In genomic region chr2:180000434-180000833, GRCh38 we compare ENCODE assay signal across 20 cellular contexts. TPM values are rescaled to one million over a fixed set of nuclear protein-coding genes. Genes with fewer than 3 reads are reported as not detected.
DNase-seq lines count a peak whose midpoint lies in the region; ATAC-seq, FAIRE-seq and TF ChIP-seq lines count a peak whose summit lies in the region.
"Had no signal": no experiment of that assay in that cellular context is flagged by ENCODE, and none has a peak within 500 bp of the region (broad histone marks: within the 10 kb centered on the region; RNA-seq: fewer than 3 reads in every experiment).

No MANE protein-coding gene starts in this region.

- no peak overlapping the region for H3K27ac ChIP-seq in astrocyte (ENCODE audit: low read depth, low read length)
- no peak overlapping the region for H3K27ac ChIP-seq in Peyer's patch
- H3K27ac ChIP-seq in WERI-Rb-1: no peak overlapping the region

- H3K27ac Mint-ChIP-seq in astrocyte (ENCODE audit: unreplicated experiment): no peak overlapping the region
- H3K27ac Mint-ChIP-seq: activated CD4-positive, alpha-beta T cell treated with anti-CD3 and anti-CD28 coated beads, Interleukin-2, amount 10 ng/mL, durations not matched to agents 7 days and 5 days; activated T-helper 1 cell treated with anti-CD3 and anti-CD28 coated beads, Interleukin-12 subunit alpha, Interleukin-12 subunit beta, Interleukin-2, Interleukin-4 antibody, amounts not matched to agents 30 ng/mL and 10 ng/mL and 1 ng/mL, durations not matched to agents 14 hours and 24 hours and 36 hours had no signal

- no peaks in the 10 kb centered on the region for H3K36me3 Mint-ChIP-seq in astrocyte (ENCODE audit: low read depth, unreplicated experiment)

- no peaks in the 10 kb centered on the region for H3K27me3 Mint-ChIP-seq in astrocyte (ENCODE audit: low read depth, unreplicated experiment)
- H3K27me3 Mint-ChIP-seq: activated CD4-positive, alpha-beta T cell treated with anti-CD3 and anti-CD28 coated beads, Interleukin-2, amount 10 ng/mL, durations not matched to agents 7 days and 5 days; CD4-positive, alpha-beta memory T cell; T-helper 17 cell had no signal

- ATAC-seq in activated CD4-positive, CD25-positive, alpha-beta regulatory T cell treated with anti-CD3 and anti-CD28 coated beads, Interleukin-2, amount 50 U/mL, for 24 hours: peak; percentile 83 to 91
- peak; percentile 45 for ATAC-seq in HG03342 (IDR thresholded peaks at IDR 0.05; ENCODE audit: unreplicated experiment)
- ATAC-seq: T-helper 17 cell had no signal

- H3K4me1 Mint-ChIP-seq in astrocyte (ENCODE audit: low read depth, unreplicated experiment): peaks cover 7% of the 10 kb centered on the region

- peaks cover 53% of the 10 kb centered on the region for H4K20me1 ChIP-seq in astrocyte (ENCODE audit: insufficient read depth, low read length)

- H3K4me1 ChIP-seq in astrocyte (ENCODE audit: insufficient read depth, low read length): no peaks in the 10 kb centered on the region
- peaks cover 0 to 14% (median 2%) of the 10 kb centered on the region in 4 donors for H3K4me1 ChIP-seq in Peyer's patch

- H3K9me3 Mint-ChIP-seq in astrocyte (ENCODE audit: unreplicated experiment): no peaks in the 10 kb centered on the region
- H3K9me3 Mint-ChIP-seq: activated CD4-positive, alpha-beta T cell treated with anti-CD3 and anti-CD28 coated beads, Interleukin-2, amount 10 ng/mL, durations not matched to agents 7 days and 5 days; activated T-helper 1 cell treated with anti-CD3 and anti-CD28 coated beads, Interleukin-12 subunit alpha, Interleukin-12 subunit beta, Interleukin-2, Interleukin-4 antibody, amounts not matched to agents 30 ng/mL and 10 ng/mL and 1 ng/mL, durations not matched to agents 14 hours and 24 hours and 36 hours; CD4-positive, alpha-beta memory T cell had no signal

- no peak overlapping the region for H2AFZ ChIP-seq in astrocyte (ENCODE audit: low read depth, low read length)

- peaks cover 83% of the 10 kb centered on the region for H3K79me2 ChIP-seq in astrocyte (ENCODE audit: insufficient read depth, low read length)

- H3K36me3 ChIP-seq in astrocyte (ENCODE audit: insufficient read depth, low read length) (no peaks in the 10 kb centered on the region), Peyer's patch (no peaks in the 10 kb centered on the region), WERI-Rb-1 (peaks cover 5% of the 10 kb centered on the region)

- H3K9me3 ChIP-seq in astrocyte (ENCODE audit: insufficient read depth, low read depth, low read length) (no peaks in the 10 kb centered on the region), Peyer's patch (no peaks in the 10 kb centered on the region), WERI-Rb-1 (ENCODE audit: severe bottlenecking) (no peaks in the 10 kb centered on the region)

- H3K4me3 ChIP-seq in astrocyte (ENCODE audit: insufficient read depth, low read depth, low read length): no peak overlapping the region
- no peak overlapping the region for H3K4me3 ChIP-seq in Peyer's patch
- H3K4me3 ChIP-seq in WERI-Rb-1 (ENCODE audit: low read depth, low read length): no peak overlapping the region
- H3K4me3 ChIP-seq: smooth muscle cell had no signal

- H3K9ac ChIP-seq in astrocyte (ENCODE audit: low read length): no peak overlapping the region

- TF ChIP-seq POLR2A in Peyer's patch (IDR thresholded peaks at IDR 0.05): no peak

- no peak overlapping the region for H3K4me2 ChIP-seq in astrocyte (ENCODE audit: low read length)
- H3K4me2 ChIP-seq: smooth muscle cell had no signal

- no peak overlapping the region for H3K4me3 Mint-ChIP-seq in astrocyte (ENCODE audit: unreplicated experiment)
- H3K4me3 Mint-ChIP-seq: activated CD4-positive, alpha-beta T cell treated with anti-CD3 and anti-CD28 coated beads, Interleukin-2, amount 10 ng/mL, durations not matched to agents 7 days and 5 days; activated T-helper 1 cell treated with anti-CD3 and anti-CD28 coated beads, Interleukin-12 subunit alpha, Interleukin-12 subunit beta, Interleukin-2, Interleukin-4 antibody, amounts not matched to agents 30 ng/mL and 10 ng/mL and 1 ng/mL, durations not matched to agents 14 hours and 24 hours and 36 hours; CD4-positive, alpha-beta memory T cell; T-helper 17 cell had no signal

- DNase-seq in activated CD4-positive, CD25-positive, alpha-beta regulatory T cell treated with anti-CD3 and anti-CD28 coated beads, Interleukin-2, amount 50 U/mL, for 72 hours: no peak
- peak; percentile 25 for DNase-seq in astrocyte (ENCODE audit: low read depth)
- peak; percentile 22 for DNase-seq in renal cortical epithelial cell (ENCODE audit: low read depth)
- DNase-seq in cerebellum (ENCODE audit: low spot score): no peak
- no peak for DNase-seq in Peyer's patch
- DNase-seq in WERI-Rb-1: no peak
- DNase-seq: activated CD4-positive, alpha-beta T cell treated with anti-CD3 and anti-CD28 coated beads, Interleukin-2, amount 10 ng/mL, durations not matched to agents 7 days and 5 days; CD4-positive, alpha-beta memory T cell; effector CD8-positive, alpha-beta T cell; kidney; NCI-H1436 treated with DMSO at 0.1 percent for 48 hours; NCI-H524 treated with DMSO at 0.1 percent for 48 hours; T-helper 17 cell had no signal

- no peak for TF ChIP-seq CTCF in astrocyte (IDR thresholded peaks at IDR 0.05; ENCODE audit: insufficient read depth, low read depth, low read length)
- TF ChIP-seq CTCF in Peyer's patch (IDR thresholded peaks at IDR 0.05): no peak
- TF ChIP-seq CTCF in WERI-Rb-1 (IDR thresholded peaks at IDR 0.05; ENCODE audit: low read depth, low read length): no peak

- H3K27me3 ChIP-seq in astrocyte (ENCODE audit: insufficient read depth, low read length): no peaks in the 10 kb centered on the region
- H3K27me3 ChIP-seq in Peyer's patch: no peaks in the 10 kb centered on the region
- no peaks in the 10 kb centered on the region for H3K27me3 ChIP-seq in WERI-Rb-1 (ENCODE audit: insufficient read depth, low read depth, severe bottlenecking)

- FAIRE-seq in astrocyte (lab: Jason Lieb, UNC): no peak
- FAIRE-seq: A204.1, G401.6, GM18507, kidney had no signal

RNA-seq across cellular contexts. Expression of gene CWC22, which starts 6.7 kb away (rescaled TPM):
- total RNA-seq in astrocyte (12.3 and 13.5 TPM in 2 replicates), renal cortical epithelial cell (12.0 and 25.9 TPM in 2 replicates), cerebellum (19.5 TPM), Peyer's patch (10 to 100 TPM; 11.3 to 42.1 (median 15.2) TPM)

Comparison
In these comparisons a context has a peak if more than half of its experiments do, and no peak if none do; other contexts are left out.
1. DNase-seq: peak in astrocyte (single experiment) and renal cortical epithelial cell (single experiment); none in activated CD4-positive, CD25-positive, alpha-beta regulatory T cell treated with anti-CD3 and anti-CD28 coated beads, Interleukin-2, amount 50 U/mL, for 72 hours (single experiment), cerebellum (single experiment), Peyer's patch (0 of 3) and WERI-Rb-1 (single experiment).